Comparison of ENCODE assay signal across 20 cellular contexts in genomic region chr14:89678715-89679220, GRCh38.
DNase-seq lines count a peak whose midpoint lies in the region; ATAC-seq and TF ChIP-seq lines count a peak whose summit lies in the region.
"Had no signal": no experiment of that assay in that cellular context is flagged by ENCODE, and none has a peak within 500 bp of the region (broad histone marks: within the 10 kb centered on the region; RNA-seq: fewer than 3 reads in every experiment).

No MANE protein-coding gene starts in this region.

- peak; percentile 59 for ATAC-seq in Right ventricle myocardium inferior
- ATAC-seq in naive thymus-derived CD4-positive, alpha-beta T cell: no peak
- no peak for ATAC-seq in sciatic nerve
- ATAC-seq in T-helper 17 cell: no peak
- ATAC-seq: HCT116, Panc1 had no signal

- H3K27me3 ChIP-seq in left ventricle myocardium inferior (ENCODE audit: low read depth): no peaks in the 10 kb centered on the region
- H3K27me3 ChIP-seq in CD4-positive, alpha-beta memory T cell (ENCODE audit: insufficient read depth, low read length): no peaks in the 10 kb centered on the region
- H3K27me3 ChIP-seq in naive thymus-derived CD4-positive, alpha-beta T cell (ENCODE audit: control insufficient read depth in 2 of 2, insufficient read depth in 2 of 2, low read length in 2 of 2): no peaks in the 10 kb centered on the region
- H3K27me3 ChIP-seq: SJCRH30 had no signal

- no peak overlapping the region for H3K27ac ChIP-seq in left ventricle myocardium inferior (replicated peaks)
- H3K27ac ChIP-seq in CD4-positive, alpha-beta memory T cell (ENCODE audit: low read depth, low read length): no peak overlapping the region
- H3K27ac ChIP-seq in naive thymus-derived CD4-positive, alpha-beta T cell (ENCODE audit: low read depth, low read length): no peak overlapping the region
- H3K27ac ChIP-seq: KMS-11, SJCRH30 had no signal

- no peaks in the 10 kb centered on the region for H3K36me3 Mint-ChIP-seq in CD4-positive, alpha-beta memory T cell
- peaks cover 0 to 13% (median 0%) of the 10 kb centered on the region in 5 donors for H3K36me3 Mint-ChIP-seq in naive thymus-derived CD4-positive, alpha-beta T cell
- H3K36me3 Mint-ChIP-seq in T-helper 17 cell (ENCODE audit: low read depth): no peaks in the 10 kb centered on the region

- no peaks in the 10 kb centered on the region for H3K36me3 ChIP-seq in left ventricle myocardium inferior
- no peaks in the 10 kb centered on the region for H3K36me3 ChIP-seq in CD4-positive, alpha-beta memory T cell (ENCODE audit: insufficient read depth, low read length)
- H3K36me3 ChIP-seq in naive thymus-derived CD4-positive, alpha-beta T cell (ENCODE audit: control insufficient read depth in 2 of 3, insufficient read depth in 3 of 3, low read length in 3 of 3): no peaks in the 10 kb centered on the region
- H3K36me3 ChIP-seq: SJCRH30 had no signal

- CTCF ChIA-PET in CD4-positive, alpha-beta memory T cell (lab: Charles Lee; ENCODE audit: partially characterized antibody): no interaction called here
- CTCF ChIA-PET in naive thymus-derived CD4-positive, alpha-beta T cell (lab: Charles Lee): interaction anchor here (1.4 kb wide), 1 partner anchor 9 kb away, joined by 3 read pairs; no protein-coding TSS in a partner anchor

- H3K9me3 ChIP-seq in left ventricle myocardium inferior (replicated peaks) (peaks cover 7% of the 10 kb centered on the region), T-helper 17 cell (ENCODE audit: control insufficient read depth, low read length, poor library complexity, severe bottlenecking) (no peaks in the 10 kb centered on the region)
- H3K9me3 ChIP-seq in CD4-positive, alpha-beta memory T cell (ENCODE audit: control insufficient read depth in 1 of 2, low read length in 2 of 2): no peaks in the 10 kb centered on the region
- peaks cover 0 to 1% (median 0%) of the 10 kb centered on the region in 3 experiments for H3K9me3 ChIP-seq in naive thymus-derived CD4-positive, alpha-beta T cell (ENCODE audit: control insufficient read depth in 2 of 3, low read length in 3 of 3)

- intact Hi-C loops in Right ventricle myocardium inferior (cut with DNase I): no loop called here
- intact Hi-C loops in left ventricle myocardium inferior (cut with micrococcal nuclease): no loop called here
- intact Hi-C loops in CD4-positive, alpha-beta memory T cell (cut with micrococcal nuclease): no loop called here
- intact Hi-C loops in naive thymus-derived CD4-positive, alpha-beta T cell (cut with micrococcal nuclease): no loop called here
- intact Hi-C loops in sciatic nerve (cut with DNase I): no loop called here

- peaks cover 9% of the 10 kb centered on the region for H3K4me1 ChIP-seq in left ventricle myocardium inferior
- peaks cover 40% of the 10 kb centered on the region for H3K4me1 ChIP-seq in CD4-positive, alpha-beta memory T cell (ENCODE audit: insufficient read depth, low read length)
- peaks cover 25 to 46% of the 10 kb centered on the region in 2 donors for H3K4me1 ChIP-seq in naive thymus-derived CD4-positive, alpha-beta T cell (ENCODE audit: control insufficient read depth in 2 of 2, insufficient read depth in 2 of 2, low read length in 2 of 2)
- H3K4me1 ChIP-seq: SJCRH30 had no signal

- H3K4me1 Mint-ChIP-seq in CD4-positive, alpha-beta memory T cell: peaks cover 31 to 55% (median 42%) of the 10 kb centered on the region in 4 donors
- peaks cover 26 to 76% (median 60%) of the 10 kb centered on the region in 7 donors for H3K4me1 Mint-ChIP-seq in naive thymus-derived CD4-positive, alpha-beta T cell
- peaks cover 24% of the 10 kb centered on the region for H3K4me1 Mint-ChIP-seq in T-helper 17 cell

- H3K4me3 Mint-ChIP-seq in CD4-positive, alpha-beta memory T cell: no peak overlapping the region
- H3K4me3 Mint-ChIP-seq in naive thymus-derived CD4-positive, alpha-beta T cell: no peak overlapping the region
- no peak overlapping the region for H3K4me3 Mint-ChIP-seq in T-helper 17 cell

- no peaks in the 10 kb centered on the region for H3K27me3 Mint-ChIP-seq in CD4-positive, alpha-beta memory T cell
- no peaks in the 10 kb centered on the region for H3K27me3 Mint-ChIP-seq in naive thymus-derived CD4-positive, alpha-beta T cell
- H3K27me3 Mint-ChIP-seq in T-helper 17 cell: no peaks in the 10 kb centered on the region

- TF ChIP-seq CTCF in left ventricle myocardium inferior (IDR thresholded peaks at IDR 0.05; ENCODE audit: borderline replicate concordance) (no peak), fibroblast of pulmonary artery (IDR thresholded peaks at IDR 0.05; ENCODE audit: low read length, missing control alignments) (no peak)

- no peaks in the 10 kb centered on the region for H3K9me3 Mint-ChIP-seq in CD4-positive, alpha-beta memory T cell
- peaks cover 0 to 5% (median 0%) of the 10 kb centered on the region in 11 donors for H3K9me3 Mint-ChIP-seq in naive thymus-derived CD4-positive, alpha-beta T cell

- POLR2A ChIA-PET in CD4-positive, alpha-beta memory T cell (lab: Charles Lee; ENCODE audit: partially characterized antibody): interaction anchor here (1.3 kb wide), 1 partner anchor 42 kb away, joined by 7 read pairs; no protein-coding TSS in a partner anchor
- POLR2A ChIA-PET in naive thymus-derived CD4-positive, alpha-beta T cell (lab: Charles Lee): interaction anchor here (0.9 to 1.1 kb wide), 3 partner anchors 11 to 45 kb away, joined by 3 to 4 read pairs (median 3); no protein-coding TSS in a partner anchor

- DNase-seq in Right ventricle myocardium inferior (ENCODE audit: missing footprints) (no peak), left ventricle myocardium inferior (no peak), fibroblast of pulmonary artery (ENCODE audit: low read depth) (peak; percentile 16), sciatic nerve (ENCODE audit: low spot score) (no peak), T-helper 17 cell (no peak), NCI-H146 treated with DMSO at 0.1 percent for 48 hours (lab: John Stamatoyannopoulos, UW; ENCODE audit: unreplicated experiment) (no peak)
- no peak for DNase-seq in CD4-positive, alpha-beta memory T cell
- no peak for DNase-seq in naive thymus-derived CD4-positive, alpha-beta T cell
- DNase-seq: GDM1, IMR-90, NCI-H1092 treated with DMSO at 0.1 percent for 48 hours, NCI-H1436 treated with DMSO at 0.1 percent for 48 hours, NCI-H2029, NCI-H2227 treated with DMSO at 0.1 percent for 48 hours, NCI-H510A, NCI-H82, SJCRH30 had no signal

- peak overlapping the region in 4 of 7 donors; percentile 35 to 51 (median 40) for H3K27ac Mint-ChIP-seq in CD4-positive, alpha-beta memory T cell
- H3K27ac Mint-ChIP-seq in naive thymus-derived CD4-positive, alpha-beta T cell: peak overlapping the region in 7 of 9 donors; percentile 7 to 96 (median 54)
- H3K27ac Mint-ChIP-seq in T-helper 17 cell: no peak overlapping the region

- H3K4me3 ChIP-seq in left ventricle myocardium inferior: no peak overlapping the region
- no peak overlapping the region for H3K4me3 ChIP-seq in CD4-positive, alpha-beta memory T cell (ENCODE audit: low read length in 2 of 2)
- H3K4me3 ChIP-seq in fibroblast of pulmonary artery (replicated peaks; ENCODE audit: low read depth, low read length): no peak overlapping the region
- H3K4me3 ChIP-seq in naive thymus-derived CD4-positive, alpha-beta T cell (ENCODE audit: low read length): no peak overlapping the region
- H3K4me3 ChIP-seq: SJCRH30 had no signal
